2 cellular contexts compared by ENCODE assay signal in the genomic region with DNA sequence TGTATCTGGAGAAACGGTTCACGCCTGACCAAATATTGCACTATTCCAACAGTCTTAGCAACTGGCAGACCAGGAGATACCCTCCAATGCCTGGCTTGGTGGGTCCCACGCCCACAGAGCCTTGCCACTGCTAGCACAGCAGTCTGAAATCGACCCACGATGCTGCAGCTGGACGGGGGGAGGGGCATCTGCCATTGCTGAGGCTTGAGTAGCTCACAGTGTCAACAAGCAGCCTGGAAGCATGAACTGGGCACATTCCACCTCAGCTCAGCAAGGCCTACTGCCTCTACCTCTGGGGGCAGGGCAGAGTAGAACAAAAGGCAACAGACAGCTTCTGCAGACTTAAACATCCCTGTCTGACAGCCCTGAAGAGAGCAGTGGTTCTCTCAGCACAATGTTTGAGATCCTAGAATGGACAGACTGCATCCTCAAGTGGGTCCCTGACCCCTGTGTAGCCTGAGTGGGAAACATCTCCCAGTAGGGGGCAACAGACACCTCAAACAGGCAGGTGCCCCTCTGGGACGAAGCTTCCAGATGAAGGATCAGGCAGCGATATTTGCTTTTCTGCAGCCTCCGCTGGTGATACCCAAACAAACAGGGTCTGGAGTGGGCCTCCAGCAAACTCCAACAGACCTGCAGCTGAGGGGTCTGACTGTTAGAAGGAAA.
TF ChIP-seq lines count a peak whose summit lies in the region.

No MANE protein-coding gene starts in this region.

TF ChIP-seq in HCT116, 20 proteins besides CTCF, POLR2A, EP300 and RAD21:
- TF ChIP-seq TCF7L2 (IDR thresholded peaks at IDR 0.05; ENCODE audit: borderline replicate concordance, extremely low read depth, insufficient read depth, insufficient read length) (no peak), POLR2AphosphoS5 (IDR thresholded peaks at IDR 0.05; ENCODE audit: low read depth, low read length) (no peak), EGR1 (IDR thresholded peaks at IDR 0.05; ENCODE audit: low read depth) (no peak), SRF (IDR thresholded peaks at IDR 0.05; ENCODE audit: low read depth) (no peak), SP1 (IDR thresholded peaks at IDR 0.05; ENCODE audit: low read depth) (no peak), ELF1 (IDR thresholded peaks at IDR 0.05; ENCODE audit: borderline replicate concordance, low read depth) (no peak), FOSL1 (IDR thresholded peaks at IDR 0.05; ENCODE audit: low read depth) (no peak), JUND (IDR thresholded peaks at IDR 0.05) (no peak), YY1 (IDR thresholded peaks at IDR 0.05; ENCODE audit: extremely low read depth, insufficient replicate concordance, low read depth, low read length) (no peak), EZH2 (IDR thresholded peaks at IDR 0.05) (no peak)
- TF ChIP-seq, protein P1, sequence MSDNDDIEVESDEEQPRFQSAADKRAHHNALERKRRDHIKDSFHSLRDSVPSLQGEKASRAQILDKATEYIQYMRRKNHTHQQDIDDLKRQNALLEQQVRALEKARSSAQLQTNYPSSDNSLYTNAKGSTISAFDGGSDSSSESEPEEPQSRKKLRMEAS (IDR thresholded peaks at IDR 0.05), result no peak
- TF ChIP-seq, protein P2, sequence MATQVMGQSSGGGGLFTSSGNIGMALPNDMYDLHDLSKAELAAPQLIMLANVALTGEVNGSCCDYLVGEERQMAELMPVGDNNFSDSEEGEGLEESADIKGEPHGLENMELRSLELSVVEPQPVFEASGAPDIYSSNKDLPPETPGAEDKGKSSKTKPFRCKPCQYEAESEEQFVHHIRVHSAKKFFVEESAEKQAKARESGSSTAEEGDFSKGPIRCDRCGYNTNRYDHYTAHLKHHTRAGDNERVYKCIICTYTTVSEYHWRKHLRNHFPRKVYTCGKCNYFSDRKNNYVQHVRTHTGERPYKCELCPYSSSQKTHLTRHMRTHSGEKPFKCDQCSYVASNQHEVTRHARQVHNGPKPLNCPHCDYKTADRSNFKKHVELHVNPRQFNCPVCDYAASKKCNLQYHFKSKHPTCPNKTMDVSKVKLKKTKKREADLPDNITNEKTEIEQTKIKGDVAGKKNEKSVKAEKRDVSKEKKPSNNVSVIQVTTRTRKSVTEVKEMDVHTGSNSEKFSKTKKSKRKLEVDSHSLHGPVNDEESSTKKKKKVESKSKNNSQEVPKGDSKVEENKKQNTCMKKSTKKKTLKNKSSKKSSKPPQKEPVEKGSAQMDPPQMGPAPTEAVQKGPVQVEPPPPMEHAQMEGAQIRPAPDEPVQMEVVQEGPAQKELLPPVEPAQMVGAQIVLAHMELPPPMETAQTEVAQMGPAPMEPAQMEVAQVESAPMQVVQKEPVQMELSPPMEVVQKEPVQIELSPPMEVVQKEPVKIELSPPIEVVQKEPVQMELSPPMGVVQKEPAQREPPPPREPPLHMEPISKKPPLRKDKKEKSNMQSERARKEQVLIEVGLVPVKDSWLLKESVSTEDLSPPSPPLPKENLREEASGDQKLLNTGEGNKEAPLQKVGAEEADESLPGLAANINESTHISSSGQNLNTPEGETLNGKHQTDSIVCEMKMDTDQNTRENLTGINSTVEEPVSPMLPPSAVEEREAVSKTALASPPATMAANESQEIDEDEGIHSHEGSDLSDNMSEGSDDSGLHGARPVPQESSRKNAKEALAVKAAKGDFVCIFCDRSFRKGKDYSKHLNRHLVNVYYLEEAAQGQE (IDR thresholded peaks at IDR 0.05; ENCODE audit: low read depth), result no peak
- TF ChIP-seq, protein P3, sequence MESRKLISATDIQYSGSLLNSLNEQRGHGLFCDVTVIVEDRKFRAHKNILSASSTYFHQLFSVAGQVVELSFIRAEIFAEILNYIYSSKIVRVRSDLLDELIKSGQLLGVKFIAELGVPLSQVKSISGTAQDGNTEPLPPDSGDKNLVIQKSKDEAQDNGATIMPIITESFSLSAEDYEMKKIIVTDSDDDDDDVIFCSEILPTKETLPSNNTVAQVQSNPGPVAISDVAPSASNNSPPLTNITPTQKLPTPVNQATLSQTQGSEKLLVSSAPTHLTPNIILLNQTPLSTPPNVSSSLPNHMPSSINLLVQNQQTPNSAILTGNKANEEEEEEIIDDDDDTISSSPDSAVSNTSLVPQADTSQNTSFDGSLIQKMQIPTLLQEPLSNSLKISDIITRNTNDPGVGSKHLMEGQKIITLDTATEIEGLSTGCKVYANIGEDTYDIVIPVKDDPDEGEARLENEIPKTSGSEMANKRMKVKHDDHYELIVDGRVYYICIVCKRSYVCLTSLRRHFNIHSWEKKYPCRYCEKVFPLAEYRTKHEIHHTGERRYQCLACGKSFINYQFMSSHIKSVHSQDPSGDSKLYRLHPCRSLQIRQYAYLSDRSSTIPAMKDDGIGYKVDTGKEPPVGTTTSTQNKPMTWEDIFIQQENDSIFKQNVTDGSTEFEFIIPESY (IDR thresholded peaks at IDR 0.05; ENCODE audit: extremely low read depth, insufficient replicate concordance, low read length), result no peak

TF ChIP-seq in WTC11, 78 proteins besides CTCF, POLR2A, EP300 and RAD21:
- no peak for TF ChIP-seq ZNF121 (CRISPR knock-in tag; IDR thresholded peaks at IDR 0.05)
- TF ChIP-seq, protein P4, sequence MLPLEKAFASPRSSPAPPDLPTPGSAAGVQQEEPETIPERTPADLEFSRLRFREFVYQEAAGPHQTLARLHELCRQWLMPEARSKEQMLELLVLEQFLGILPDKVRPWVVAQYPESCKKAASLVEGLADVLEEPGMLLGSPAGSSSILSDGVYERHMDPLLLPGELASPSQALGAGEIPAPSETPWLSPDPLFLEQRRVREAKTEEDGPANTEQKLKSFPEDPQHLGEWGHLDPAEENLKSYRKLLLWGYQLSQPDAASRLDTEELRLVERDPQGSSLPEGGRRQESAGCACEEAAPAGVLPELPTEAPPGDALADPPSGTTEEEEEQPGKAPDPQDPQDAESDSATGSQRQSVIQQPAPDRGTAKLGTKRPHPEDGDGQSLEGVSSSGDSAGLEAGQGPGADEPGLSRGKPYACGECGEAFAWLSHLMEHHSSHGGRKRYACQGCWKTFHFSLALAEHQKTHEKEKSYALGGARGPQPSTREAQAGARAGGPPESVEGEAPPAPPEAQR (CRISPR knock-in tag; IDR thresholded peaks at IDR 0.05), result no peak
- no peak for TF ChIP-seq ZNF232 (CRISPR knock-in tag; IDR thresholded peaks at IDR 0.05)
- no peak for TF ChIP-seq PRRX2 (CRISPR knock-in tag; IDR thresholded peaks at IDR 0.05)
- TF ChIP-seq, protein P5, sequence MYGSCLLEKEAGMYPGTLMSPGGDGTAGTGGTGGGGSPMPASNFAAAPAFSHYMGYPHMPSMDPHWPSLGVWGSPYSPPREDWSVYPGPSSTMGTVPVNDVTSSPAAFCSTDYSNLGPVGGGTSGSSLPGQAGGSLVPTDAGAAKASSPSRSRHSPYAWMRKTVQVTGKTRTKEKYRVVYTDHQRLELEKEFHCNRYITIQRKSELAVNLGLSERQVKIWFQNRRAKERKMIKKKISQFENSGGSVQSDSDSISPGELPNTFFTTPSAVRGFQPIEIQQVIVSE (CRISPR knock-in tag; IDR thresholded peaks at IDR 0.05; ENCODE audit: borderline replicate concordance), result no peak
- TF ChIP-seq CREM (CRISPR knock-in tag; IDR thresholded peaks at IDR 0.05), result no peak
- no peak for TF ChIP-seq ZNF138 (CRISPR knock-in tag; conservative IDR thresholded peaks at IDR 0.05)
- TF ChIP-seq, protein P6, sequence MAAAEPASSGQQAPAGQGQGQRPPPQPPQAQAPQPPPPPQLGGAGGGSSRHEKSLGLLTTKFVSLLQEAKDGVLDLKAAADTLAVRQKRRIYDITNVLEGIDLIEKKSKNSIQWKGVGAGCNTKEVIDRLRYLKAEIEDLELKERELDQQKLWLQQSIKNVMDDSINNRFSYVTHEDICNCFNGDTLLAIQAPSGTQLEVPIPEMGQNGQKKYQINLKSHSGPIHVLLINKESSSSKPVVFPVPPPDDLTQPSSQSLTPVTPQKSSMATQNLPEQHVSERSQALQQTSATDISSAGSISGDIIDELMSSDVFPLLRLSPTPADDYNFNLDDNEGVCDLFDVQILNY (CRISPR knock-in tag; IDR thresholded peaks at IDR 0.05), result no peak
- TF ChIP-seq, protein P7, sequence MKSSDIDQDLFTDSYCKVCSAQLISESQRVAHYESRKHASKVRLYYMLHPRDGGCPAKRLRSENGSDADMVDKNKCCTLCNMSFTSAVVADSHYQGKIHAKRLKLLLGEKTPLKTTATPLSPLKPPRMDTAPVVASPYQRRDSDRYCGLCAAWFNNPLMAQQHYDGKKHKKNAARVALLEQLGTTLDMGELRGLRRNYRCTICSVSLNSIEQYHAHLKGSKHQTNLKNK (CRISPR knock-in tag; IDR thresholded peaks at IDR 0.05), result no peak
- TF ChIP-seq HMGA2 (CRISPR knock-in tag; IDR thresholded peaks at IDR 0.05), result no peak
- TF ChIP-seq ESRRA (CRISPR knock-in tag; IDR thresholded peaks at IDR 0.05; ENCODE audit: borderline replicate concordance), result no peak
- TF ChIP-seq JUN (CRISPR knock-in tag; IDR thresholded peaks at IDR 0.05), result no peak
- TF ChIP-seq, protein P8, sequence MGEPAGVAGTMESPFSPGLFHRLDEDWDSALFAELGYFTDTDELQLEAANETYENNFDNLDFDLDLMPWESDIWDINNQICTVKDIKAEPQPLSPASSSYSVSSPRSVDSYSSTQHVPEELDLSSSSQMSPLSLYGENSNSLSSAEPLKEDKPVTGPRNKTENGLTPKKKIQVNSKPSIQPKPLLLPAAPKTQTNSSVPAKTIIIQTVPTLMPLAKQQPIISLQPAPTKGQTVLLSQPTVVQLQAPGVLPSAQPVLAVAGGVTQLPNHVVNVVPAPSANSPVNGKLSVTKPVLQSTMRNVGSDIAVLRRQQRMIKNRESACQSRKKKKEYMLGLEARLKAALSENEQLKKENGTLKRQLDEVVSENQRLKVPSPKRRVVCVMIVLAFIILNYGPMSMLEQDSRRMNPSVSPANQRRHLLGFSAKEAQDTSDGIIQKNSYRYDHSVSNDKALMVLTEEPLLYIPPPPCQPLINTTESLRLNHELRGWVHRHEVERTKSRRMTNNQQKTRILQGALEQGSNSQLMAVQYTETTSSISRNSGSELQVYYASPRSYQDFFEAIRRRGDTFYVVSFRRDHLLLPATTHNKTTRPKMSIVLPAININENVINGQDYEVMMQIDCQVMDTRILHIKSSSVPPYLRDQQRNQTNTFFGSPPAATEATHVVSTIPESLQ (CRISPR knock-in tag; IDR thresholded peaks at IDR 0.05), result no peak
- TF ChIP-seq FOXK1 (CRISPR knock-in tag; IDR thresholded peaks at IDR 0.05), result no peak
- TF ChIP-seq ZNF396 (CRISPR knock-in tag; IDR thresholded peaks at IDR 0.05; ENCODE audit: borderline replicate concordance), result no peak
